In genomic region chr20:3276400-3277015, GRCh38 we compare ENCODE assay signal across 8 cellular contexts. TPM values are rescaled to one million over a fixed set of nuclear protein-coding genes. Genes with fewer than 3 reads are reported as not detected.
DNase-seq lines count a peak whose midpoint lies in the region; ATAC-seq and TF ChIP-seq lines count a peak whose summit lies in the region.

No MANE protein-coding gene starts in this region.

- ATAC-seq in DND-41 (ENCODE audit: insufficient read depth, low read depth) (no peak), right lobe of liver (peak; percentile 37 to 57 (median 48)), HG03139 (IDR thresholded peaks at IDR 0.05; ENCODE audit: unreplicated experiment) (no peak), T-cell (replicated peaks in 1 of 4) (no peak)
- peak; percentile 30 for ATAC-seq in activated CD8-positive, alpha-beta T cell treated with anti-CD3 and anti-CD28 coated beads for 36 hours

- H3K79me2 ChIP-seq in DND-41 (ENCODE audit: insufficient read depth, low read length) = no peaks in the 10 kb centered on the region
- no peaks in the 10 kb centered on the region for H3K79me2 ChIP-seq in Loucy (ENCODE audit: insufficient read depth, low read length)

- H3K9ac ChIP-seq in DND-41 (ENCODE audit: low read depth, low read length) (no peak overlapping the region), Loucy (ENCODE audit: low read depth, low read length, poor library complexity, severe bottlenecking) (no peak overlapping the region)

- H3K4me3 ChIP-seq in DND-41 (ENCODE audit: low read depth in 1 of 2, low read length in 2 of 2) (no peak overlapping the region), Loucy (ENCODE audit: low read length, poor library complexity, severe bottlenecking) (no peak overlapping the region), right lobe of liver (no peak overlapping the region)

- H3K27me3 ChIP-seq in DND-41 (ENCODE audit: insufficient read depth, low read length, poor library complexity) = peaks cover 17% of the 10 kb centered on the region
- no peaks in the 10 kb centered on the region for H3K27me3 ChIP-seq in Loucy (ENCODE audit: insufficient read depth, low read length, poor library complexity, severe bottlenecking)
- no peaks in the 10 kb centered on the region for H3K27me3 ChIP-seq in right lobe of liver

- H3K4me1 Mint-ChIP-seq in activated CD8-positive, alpha-beta T cell treated with anti-CD3 and anti-CD28 coated beads for 36 hours (ENCODE audit: low read depth) = peaks cover 2% of the 10 kb centered on the region
- no peaks in the 10 kb centered on the region for H3K4me1 Mint-ChIP-seq in T-cell

- H2AFZ ChIP-seq in DND-41 (ENCODE audit: low read depth, low read length) = no peak overlapping the region
- H2AFZ ChIP-seq in Loucy (ENCODE audit: low read length) = no peak overlapping the region

- peak; percentile 26 for TF ChIP-seq CTCF in DND-41 (IDR thresholded peaks at IDR 0.05; ENCODE audit: borderline replicate concordance, extremely low read depth, low read length, poor library complexity, severe bottlenecking)
- TF ChIP-seq CTCF in Loucy (conservative IDR thresholded peaks at IDR 0.05; ENCODE audit: low read length) = peak; percentile 66
- TF ChIP-seq CTCF in activated CD8-positive, alpha-beta T cell treated with anti-CD3 and anti-CD28 coated beads for 36 hours (IDR thresholded peaks at IDR 0.05) = no peak
- peak in 3 of 4 donors; percentile 21 to 25 (median 22) for TF ChIP-seq CTCF in right lobe of liver (IDR thresholded peaks at IDR 0.05)

- H3K4me1 ChIP-seq in DND-41 (ENCODE audit: insufficient read depth, low read length) (no peaks in the 10 kb centered on the region), Loucy (ENCODE audit: insufficient read depth, low read length, poor library complexity, severe bottlenecking) (no peaks in the 10 kb centered on the region), right lobe of liver (no peaks in the 10 kb centered on the region)

- no peak overlapping the region for H3K4me2 ChIP-seq in DND-41 (ENCODE audit: insufficient read depth, low read length)
- H3K4me2 ChIP-seq in Loucy (ENCODE audit: low read depth, low read length, poor library complexity, severe bottlenecking) = no peak overlapping the region

- H4K20me1 ChIP-seq in DND-41 (ENCODE audit: insufficient read depth, low read length) = 0 out of 2 replicates have a peak, but pooled peaks cover 3% of the 10 kb centered on the region
- no peaks in the 10 kb centered on the region for H4K20me1 ChIP-seq in Loucy (ENCODE audit: insufficient read depth, low read length, poor library complexity, severe bottlenecking)

- no peak for DNase-seq in DND-41
- DNase-seq in activated CD8-positive, alpha-beta T cell treated with anti-CD3 and anti-CD28 coated beads for 36 hours = peak; percentile 16
- no peak for DNase-seq in right lobe of liver
- no peak for DNase-seq in T-cell
- DNase-seq in NCI-H1105 (lab: John Stamatoyannopoulos, UW) = no peak
- no peak for DNase-seq in T1000 (lab: John Stamatoyannopoulos, UW)

- H3F3A ChIP-seq in Loucy (ENCODE audit: low read depth) = no peaks in the 10 kb centered on the region

- TF ChIP-seq POLR2A in right lobe of liver (IDR thresholded peaks at IDR 0.05) = no peak

- no peak overlapping the region for H3K4me3 Mint-ChIP-seq in activated CD8-positive, alpha-beta T cell treated with anti-CD3 and anti-CD28 coated beads for 36 hours
- H3K4me3 Mint-ChIP-seq in T-cell = no peak overlapping the region

- H3K36me3 Mint-ChIP-seq in activated CD8-positive, alpha-beta T cell treated with anti-CD3 and anti-CD28 coated beads for 36 hours (ENCODE audit: low read depth) = no peaks in the 10 kb centered on the region
- peaks cover 43% of the 10 kb centered on the region for H3K36me3 Mint-ChIP-seq in T-cell

- H3K27me3 Mint-ChIP-seq in activated CD8-positive, alpha-beta T cell treated with anti-CD3 and anti-CD28 coated beads for 36 hours = no peaks in the 10 kb centered on the region
- no peaks in the 10 kb centered on the region for H3K27me3 Mint-ChIP-seq in T-cell

- POLR2A ChIA-PET in activated CD8-positive, alpha-beta T cell treated with anti-CD3 and anti-CD28 coated beads for 36 hours (lab: Charles Lee) = no interaction called here
- POLR2A ChIA-PET in T-cell (lab: Charles Lee) = no interaction called here

- no peak overlapping the region for H3K27ac ChIP-seq in DND-41 (ENCODE audit: low read length)
- no peak overlapping the region for H3K27ac ChIP-seq in right lobe of liver

- H3K36me3 ChIP-seq in DND-41 (ENCODE audit: insufficient read depth, low read length) (no peaks in the 10 kb centered on the region), Loucy (ENCODE audit: insufficient read depth, low read length) (peaks cover 22% of the 10 kb centered on the region; the same call in 1 of the 2 replicates), right lobe of liver (peaks cover 0 to 27% (median 5%) of the 10 kb centered on the region in 4 donors)

- intact Hi-C loops in activated CD8-positive, alpha-beta T cell treated with anti-CD3 and anti-CD28 coated beads for 36 hours (cut with micrococcal nuclease) = no loop called here
- intact Hi-C loops in right lobe of liver (cut with DNase I) = no loop called here

- CTCF ChIA-PET in activated CD8-positive, alpha-beta T cell treated with anti-CD3 and anti-CD28 coated beads for 36 hours (lab: Charles Lee) = interaction anchor here (0.6 to 2.3 kb wide), 6 partner anchors 10 to 58 kb away, joined by 3 to 9 read pairs (median 5); no protein-coding TSS in a partner anchor
- CTCF ChIA-PET in T-cell (lab: Charles Lee) = no interaction called here

- no peaks in the 10 kb centered on the region for H3K9me3 Mint-ChIP-seq in activated CD8-positive, alpha-beta T cell treated with anti-CD3 and anti-CD28 coated beads for 36 hours
- no peaks in the 10 kb centered on the region for H3K9me3 Mint-ChIP-seq in T-cell

- no peaks in the 10 kb centered on the region for H3K9me3 ChIP-seq in DND-41 (ENCODE audit: insufficient read depth, low read length, severe bottlenecking)
- no peaks in the 10 kb centered on the region for H3K9me3 ChIP-seq in Loucy (ENCODE audit: insufficient read depth, low read depth, low read length)
- no peaks in the 10 kb centered on the region for H3K9me3 ChIP-seq in right lobe of liver

- 17% methylated on average over 1 of the region's 1 CpG for WGBS in right lobe of liver (ENCODE audit: insufficient coverage, low coverage, low lambda C conversion rate, missing lambda C conversion rate)

- no peaks in the 10 kb centered on the region for H3K9me2 ChIP-seq in Loucy (replicated peaks; ENCODE audit: low read depth, low read length)

- no peak overlapping the region for H3K27ac Mint-ChIP-seq in activated CD8-positive, alpha-beta T cell treated with anti-CD3 and anti-CD28 coated beads for 36 hours
- H3K27ac Mint-ChIP-seq in T-cell = no peak overlapping the region

RNA-seq across cellular contexts. Expression of gene SLC4A11, which starts 37.5 kb away (rescaled TPM):
- total RNA-seq in activated CD8-positive, alpha-beta T cell treated with anti-CD3 and anti-CD28 coated beads for 36 hours = 1 to 10 TPM; 1.8 to 2.8 TPM
- total RNA-seq in right lobe of liver (under 1 TPM in 5 of 6 experiments, not detected in 1; 0.11 to 0.40 (median 0.18) TPM), T-cell (1 to 10 TPM in 3 of 5 donors, under 1 TPM in 2; 0.43 to 3.9 (median 1.4) TPM)

Comparison
In these comparisons a context has a peak if more than half of its experiments do, and no peak if none do; other contexts are left out.
1. ATAC-seq: peak in activated CD8-positive, alpha-beta T cell treated with anti-CD3 and anti-CD28 coated beads for 36 hours (single experiment) and right lobe of liver (4 of 4); none in DND-41 (single experiment), HG03139 (single experiment) and T-cell (0 of 4).